9 cellular contexts compared by ENCODE assay signal in genomic region chr1:234970731-234971476, GRCh38.
DNase-seq lines count a peak whose midpoint lies in the region; ATAC-seq, FAIRE-seq and TF ChIP-seq lines count a peak whose summit lies in the region.
"Had no signal": no experiment of that assay in that cellular context is flagged by ENCODE, and none has a peak within 500 bp of the region (broad histone marks: within the 10 kb centered on the region; RNA-seq: fewer than 3 reads in every experiment).

No MANE protein-coding gene starts in this region.

- ATAC-seq in GM21723 (IDR thresholded peaks at IDR 0.05; ENCODE audit: unreplicated experiment): peak; percentile 39

- 44 to 57% (median 57%) methylated on average over 12 of the region's 12 CpGs for WGBS in small intestine, 3 donors

- H3K4me3 ChIP-seq in small intestine (ENCODE audit: low read depth in 1 of 2, low read length in 2 of 2): no peak overlapping the region

- H3K27ac ChIP-seq in small intestine (ENCODE audit: low read depth in 1 of 2, low read length in 1 of 2): peak overlapping the region; percentile 16 to 92

- no peak for TF ChIP-seq CTCF in MCF 10A (IDR thresholded peaks at IDR 0.05; ENCODE audit: unreplicated experiment)

- H3K4me3 Mint-ChIP-seq in MCF 10A (ENCODE audit: unreplicated experiment) (no peak overlapping the region), immature natural killer cell (peak overlapping the region in 3 of 5 donors; percentile 5 to 29 (median 21))

- peak; percentile 72 for DNase-seq in Ammon's horn (ENCODE audit: low spot score)
- peak; percentile 29 for DNase-seq in NCI-H774 (lab: John Stamatoyannopoulos, UW)
- DNase-seq in MCF 10A (ENCODE audit: unreplicated experiment): peak; percentile 53
- no peak for DNase-seq in immature natural killer cell
- DNase-seq in small intestine: no peak
- no peak for DNase-seq in germinal center (ENCODE audit: low spot score)
- no peak for DNase-seq in stimulated activated CD4-positive, alpha-beta T cell treated with anti-CD3 and anti-CD28 coated beads, Interleukin-2, amount 100 ng/mL, for 48 hours
- DNase-seq: naive B cell had no signal

- no peaks in the 10 kb centered on the region for H3K27me3 Mint-ChIP-seq in MCF 10A (ENCODE audit: insufficient read depth, unreplicated experiment)
- peaks cover 3 to 4% (median 4%) of the 10 kb centered on the region in 3 donors for H3K27me3 Mint-ChIP-seq in immature natural killer cell (ENCODE audit: low read depth in 3 of 3)

- no peaks in the 10 kb centered on the region for H3K27me3 ChIP-seq in small intestine (ENCODE audit: control insufficient read depth in 2 of 2, insufficient read depth in 2 of 2, low read length in 2 of 2)

- H3K36me3 ChIP-seq in small intestine (ENCODE audit: control insufficient read depth in 2 of 2, insufficient read depth in 2 of 2, low read length in 2 of 2): no peaks in the 10 kb centered on the region

- POLR2A ChIA-PET in MCF 10A (lab: Yijun Ruan, JAX): interaction anchor here (0.6 to 4.0 kb wide), 8 partner anchors 10 to 1230 kb away, joined by 3 to 23 read pairs (median 6); no protein-coding TSS in a partner anchor

- peaks cover 41% of the 10 kb centered on the region for H3K4me1 Mint-ChIP-seq in MCF 10A (ENCODE audit: insufficient read depth, unreplicated experiment)
- peaks cover 17 to 23% of the 10 kb centered on the region in 2 donors for H3K4me1 Mint-ChIP-seq in immature natural killer cell

- intact Hi-C loops in MCF 10A (cut with micrococcal nuclease): no loop called here

- FAIRE-seq in small intestine (lab: Jason Lieb, UNC): no peak

- no peaks in the 10 kb centered on the region for H3K9me3 Mint-ChIP-seq in MCF 10A (ENCODE audit: unreplicated experiment)
- H3K9me3 Mint-ChIP-seq in immature natural killer cell: no peaks in the 10 kb centered on the region
- H3K9me3 Mint-ChIP-seq: naive B cell had no signal

- H3K36me3 Mint-ChIP-seq in MCF 10A (ENCODE audit: insufficient read depth, unreplicated experiment): no peaks in the 10 kb centered on the region
- H3K36me3 Mint-ChIP-seq in immature natural killer cell: peaks cover 0 to 3% (median 0%) of the 10 kb centered on the region in 3 donors
- H3K36me3 Mint-ChIP-seq: naive B cell had no signal

- H3K4me1 ChIP-seq in small intestine (ENCODE audit: control insufficient read depth in 2 of 2, insufficient read depth in 1 of 2, low read depth in 1 of 2, low read length in 1 of 2): peaks cover 14 to 19% of the 10 kb centered on the region in 2 donors

- H3K9me3 ChIP-seq in small intestine (ENCODE audit: control insufficient read depth, low read depth): no peaks in the 10 kb centered on the region

- no TSS peak for BruUV-seq in MCF 10A (replicated peaks; lab: Mats Ljungman, UMichigan)

- H3K27ac Mint-ChIP-seq in MCF 10A (ENCODE audit: low read depth, unreplicated experiment) (peak overlapping the region; percentile 26), immature natural killer cell (peak overlapping the region in 2 of 6 donors; percentile 0 to 10)

- CTCF ChIA-PET in MCF 10A (lab: Yijun Ruan, JAX): interaction anchor here (0.6 to 1.3 kb wide), 4 partner anchors 9 to 438 kb away, joined by 3 to 4 read pairs (median 3); no protein-coding TSS in a partner anchor

Comparison
In these comparisons a context has a peak if more than half of its experiments do, and no peak if none do; other contexts are left out.
1. DNase-seq: peak in Ammon's horn (single experiment), NCI-H774 (single experiment) and MCF 10A (single experiment); none in immature natural killer cell (0 of 3), small intestine (single experiment), germinal center (single experiment) and stimulated activated CD4-positive, alpha-beta T cell treated with anti-CD3 and anti-CD28 coated beads, Interleukin-2, amount 100 ng/mL, for 48 hours (0 of 2).